18 cellular contexts compared by ENCODE assay signal in the genomic region with DNA sequence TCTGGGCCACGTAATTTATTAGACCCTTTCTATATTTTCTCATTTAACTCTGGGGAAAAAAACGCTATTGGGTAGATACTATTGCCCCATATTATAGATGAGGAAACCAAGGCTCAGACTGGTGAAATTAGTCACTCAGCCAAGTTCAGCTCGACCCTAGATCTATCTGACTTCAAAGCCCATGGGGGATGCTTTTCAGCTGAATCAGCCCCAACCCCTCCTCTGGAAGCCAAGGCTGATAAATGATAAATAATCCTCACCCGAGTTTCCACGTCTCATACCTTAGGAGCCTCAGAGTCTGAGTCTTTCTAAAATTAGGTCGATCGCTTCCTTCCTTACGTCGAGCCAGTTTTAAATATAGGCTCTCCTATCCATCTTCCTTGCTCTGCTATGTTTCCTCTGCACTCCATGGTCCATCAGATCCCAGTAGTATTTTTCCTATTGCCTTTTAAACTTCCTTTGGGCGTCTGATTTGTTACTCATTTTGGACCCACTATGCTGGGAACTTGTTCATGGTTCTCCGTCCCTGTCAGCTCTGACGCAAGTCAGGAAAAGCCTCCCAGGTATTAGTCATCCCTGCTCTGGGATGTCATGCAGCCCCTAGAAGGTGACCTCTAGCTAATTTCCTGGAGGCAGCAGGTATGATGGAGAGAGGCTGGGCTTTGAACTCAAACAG.
A peak's percentile ranks its signal among the peaks of the same experiment; 100 is the strongest.
DNase-seq lines count a peak whose midpoint lies in the region; ATAC-seq, FAIRE-seq and TF ChIP-seq lines count a peak whose summit lies in the region.
"Had no signal": no experiment of that assay in that cellular context is flagged by ENCODE, and none has a peak within 500 bp of the region (broad histone marks: within the 10 kb centered on the region; RNA-seq: fewer than 3 reads in every experiment).

No MANE protein-coding gene starts in this region.

- no peak for TF ChIP-seq CTCF in bronchial epithelial cell (IDR thresholded peaks at IDR 0.05; ENCODE audit: insufficient read depth, low read length, severe bottlenecking)

- no peaks in the 10 kb centered on the region for H3K4me1 Mint-ChIP-seq in T-helper 17 cell

- H3K9me3 ChIP-seq in T-helper 17 cell (ENCODE audit: control insufficient read depth, low read length, poor library complexity, severe bottlenecking): no peaks in the 10 kb centered on the region
- H3K9me3 ChIP-seq: ascending aorta, BE2C had no signal

- H3K4me3 Mint-ChIP-seq in T-helper 17 cell: no peak overlapping the region
- H3K4me3 Mint-ChIP-seq: activated CD4-positive, alpha-beta memory T cell treated with anti-CD3 and anti-CD28 coated beads for 36 hours; T-helper 2 cell treated with Interferon-gamma antibody and Interleukin-4, amounts not matched to agents 5 μg/mL and 100 μg/mL, for 36 hours had no signal

- no peak for ATAC-seq in GM19324 (IDR thresholded peaks at IDR 0.05; ENCODE audit: low FRiP score, unreplicated experiment)
- no peak for ATAC-seq in T-helper 17 cell
- ATAC-seq in GM21528 (IDR thresholded peaks at IDR 0.05; ENCODE audit: low FRiP score, unreplicated experiment): no peak

- no peak overlapping the region for H3K27ac Mint-ChIP-seq in T-helper 17 cell
- H3K27ac Mint-ChIP-seq: activated CD4-positive, alpha-beta memory T cell treated with anti-CD3 and anti-CD28 coated beads for 36 hours; activated T-helper 2 cell treated with anti-CD3 and anti-CD28 coated beads, Interferon-gamma antibody, Interleukin-2, Interleukin-4, amounts not matched to agents 10 μg/mL and 5 μg/mL and 100 μg/mL, durations not matched to agents 14 hours and 24 hours and 36 hours; T-helper 2 cell treated with Interferon-gamma antibody and Interleukin-4, amounts not matched to agents 5 μg/mL and 100 μg/mL, for 36 hours had no signal

- no peaks in the 10 kb centered on the region for H3K36me3 ChIP-seq in bronchial epithelial cell (ENCODE audit: control insufficient read depth, insufficient read depth, low read length)
- H3K36me3 ChIP-seq: ascending aorta, BE2C had no signal

- no peak overlapping the region for H3K4me3 ChIP-seq in bronchial epithelial cell (ENCODE audit: low read depth, low read length)
- H3K4me3 ChIP-seq: ascending aorta had no signal

- no peak for FAIRE-seq in bronchial epithelial cell (lab: Jason Lieb, UNC)

- H3K36me3 Mint-ChIP-seq in T-helper 17 cell (ENCODE audit: low read depth): no peaks in the 10 kb centered on the region
- H3K36me3 Mint-ChIP-seq: activated CD4-positive, alpha-beta memory T cell treated with anti-CD3 and anti-CD28 coated beads for 36 hours had no signal

- no peaks in the 10 kb centered on the region for H3K27me3 ChIP-seq in bronchial epithelial cell (ENCODE audit: control insufficient read depth, insufficient read depth, low read length)
- H3K27me3 ChIP-seq: ascending aorta, BE2C had no signal

- peaks cover 12% of the 10 kb centered on the region for H3K27me3 Mint-ChIP-seq in T-helper 17 cell
- H3K27me3 Mint-ChIP-seq: activated CD4-positive, alpha-beta memory T cell treated with anti-CD3 and anti-CD28 coated beads for 36 hours had no signal

- peak; percentile 22 for DNase-seq in AG08395 (ENCODE audit: low spot score)
- DNase-seq in LoVo (ENCODE audit: low spot score): peak; percentile 16
- peak; percentile 80 for DNase-seq in bronchial epithelial cell (ENCODE audit: low read depth)
- peak; percentile 91 for DNase-seq in kidney tubule cell (ENCODE audit: low spot score)
- no peak for DNase-seq in SK-N-DZ (ENCODE audit: low spot score)
- no peak for DNase-seq in T-helper 17 cell
- DNase-seq: activated CD4-positive, alpha-beta memory T cell treated with anti-CD3 and anti-CD28 coated beads for 36 hours; BE2C; effector memory CD4-positive, alpha-beta T cell; NCI-H1105 treated with DMSO at 0.1 percent for 48 hours; NCI-H446 treated with DMSO at 0.1 percent for 48 hours; posterior cingulate gyrus; stimulated activated CD4-positive, alpha-beta T cell treated with anti-CD3 and anti-CD28 coated beads, Interleukin-1b, Interleukin-23, amount 100 ng/mL, for 48 hours had no signal

Comparison
In these comparisons a context has a peak if more than half of its experiments do, and no peak if none do; other contexts are left out.
1. DNase-seq: peak in AG08395 (single experiment), LoVo (single experiment), bronchial epithelial cell (single experiment) and kidney tubule cell (single experiment); none in SK-N-DZ (single experiment) and T-helper 17 cell (0 of 3).